In the genomic region with DNA sequence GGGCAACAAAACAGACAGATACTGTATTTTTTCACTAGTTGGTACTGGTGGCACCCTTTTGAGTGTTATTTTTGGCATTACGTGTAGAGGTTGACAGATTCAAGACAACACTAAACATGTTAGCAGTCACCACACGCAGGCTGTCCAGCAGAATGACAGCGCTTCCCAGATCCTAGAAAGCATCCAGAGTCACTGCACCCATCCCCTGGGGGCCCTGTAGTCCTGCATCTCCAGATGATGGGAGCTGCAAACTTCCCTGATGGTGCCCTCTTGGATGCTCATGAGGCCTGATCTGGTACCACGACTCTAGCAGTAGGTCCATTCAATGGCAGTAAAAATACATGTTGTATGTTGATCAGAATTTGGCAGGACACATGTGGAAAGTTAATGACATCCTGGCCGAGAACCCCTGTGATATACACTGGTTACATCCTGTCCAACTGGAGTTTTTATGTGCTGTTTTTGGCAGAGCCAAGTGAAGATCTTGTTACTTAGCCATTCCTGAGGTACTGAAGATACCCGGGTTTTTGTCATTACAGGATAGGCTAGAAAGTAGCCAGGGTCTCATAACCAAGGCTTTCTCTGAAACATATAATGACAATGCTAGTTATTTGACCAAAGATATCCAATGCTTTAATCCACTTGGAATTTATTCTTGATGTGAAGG, we compare ENCODE assay signal across 9 cellular contexts. TPM values are rescaled to one million over a fixed set of nuclear protein-coding genes. Genes with fewer than 3 reads are reported as not detected.
DNase-seq lines count a peak whose midpoint lies in the region; ATAC-seq and TF ChIP-seq lines count a peak whose summit lies in the region.
"Had no signal": no experiment of that assay in that cellular context is flagged by ENCODE, and none has a peak within 500 bp of the region (broad histone marks: within the 10 kb centered on the region; RNA-seq: fewer than 3 reads in every experiment).

No MANE protein-coding gene starts in this region.

- peaks cover 31% of the 10 kb centered on the region for H3K79me2 ChIP-seq in Karpas-422 (ENCODE audit: low read length)

- no peaks in the 10 kb centered on the region for H3K27me3 Mint-ChIP-seq in nephron progenitor cell (ENCODE audit: low read depth, poor library complexity)

- peak overlapping the region; percentile 80 for H3K4me2 ChIP-seq in BLaER1
- peak overlapping the region; percentile 73 for H3K4me2 ChIP-seq in Karpas-422 (ENCODE audit: low read depth, low read length, poor library complexity, severe bottlenecking)

- DNase-seq in Karpas-422: no peak
- DNase-seq in dermis microvascular lymphatic vessel endothelial cell (ENCODE audit: low read depth in 2 of 2): peak; percentile 60 to 81
- DNase-seq in nephron progenitor cell: no peak
- DNase-seq in nucleus accumbens (lab: John Stamatoyannopoulos, UW): no peak
- DNase-seq in NCI-H2029 treated with DMSO at 0.1 percent for 48 hours (lab: John Stamatoyannopoulos, UW): no peak
- DNase-seq: hippocampal formation had no signal

- H3K36me3 Mint-ChIP-seq in nephron progenitor cell (ENCODE audit: low read depth): peaks cover 10% of the 10 kb centered on the region

- no peak overlapping the region for H2AFZ ChIP-seq in Karpas-422 (ENCODE audit: low read length)

- peaks cover 72% of the 10 kb centered on the region for H3K4me1 Mint-ChIP-seq in nephron progenitor cell

- peaks cover 9% of the 10 kb centered on the region for H3K9me3 ChIP-seq in BLaER1
- H3K9me3 ChIP-seq in Karpas-422 (ENCODE audit: low read length): no peaks in the 10 kb centered on the region

- H4K20me1 ChIP-seq in BLaER1: peaks cover 25% of the 10 kb centered on the region
- peaks cover 8% of the 10 kb centered on the region; the same call in 1 of the 2 replicates for H4K20me1 ChIP-seq in Karpas-422 (ENCODE audit: insufficient read depth, low read depth, low read length)

- H3K36me3 ChIP-seq in BLaER1 (no peaks in the 10 kb centered on the region), Karpas-422 (ENCODE audit: insufficient read depth, low read length) (no peaks in the 10 kb centered on the region)

- H3K9me3 Mint-ChIP-seq in nephron progenitor cell: peaks cover 14% of the 10 kb centered on the region

- peaks cover 33% of the 10 kb centered on the region for H3K4me1 ChIP-seq in BLaER1
- peaks cover 26% of the 10 kb centered on the region for H3K4me1 ChIP-seq in Karpas-422 (ENCODE audit: low read length)

- no peak overlapping the region for H3K27ac ChIP-seq in BLaER1
- no peak overlapping the region for H3K27ac ChIP-seq in Karpas-422 (ENCODE audit: low read length)

- H3K9ac ChIP-seq in BLaER1 (no peak overlapping the region), Karpas-422 (ENCODE audit: low read length) (peak overlapping the region; percentile 75)

- H3K27me3 ChIP-seq in BLaER1: no peaks in the 10 kb centered on the region
- no peaks in the 10 kb centered on the region for H3K27me3 ChIP-seq in Karpas-422 (ENCODE audit: low read length)

- H3K27ac Mint-ChIP-seq in nephron progenitor cell: peak overlapping the region; percentile 79

- no peaks in the 10 kb centered on the region for H3K9me2 ChIP-seq in Karpas-422 (replicated peaks; ENCODE audit: insufficient read depth, low read length)

- peak overlapping the region; percentile 85 for H3K4me3 Mint-ChIP-seq in nephron progenitor cell

- ATAC-seq in GM19452 (IDR thresholded peaks at IDR 0.05; ENCODE audit: unreplicated experiment) (no peak), GM18867 (IDR thresholded peaks at IDR 0.05; ENCODE audit: unreplicated experiment) (no peak)

- H3K4me3 ChIP-seq in BLaER1 (no peak overlapping the region), Karpas-422 (ENCODE audit: low read length) (peak overlapping the region; percentile 61)

- TF ChIP-seq CTCF in nephron progenitor cell (IDR thresholded peaks at IDR 0.05): no peak

RNA-seq across cellular contexts. Expression of gene ABL1, which starts 1.6 kb away (rescaled TPM):
- total RNA-seq in Karpas-422 (2014; rRNA removed; shearing (Covaris generic); ENCODE audit: low replicate concordance): 9.9 and 21.5 TPM in 2 replicates
- 21.8 and 38.3 TPM in 2 replicates for total RNA-seq in dermis microvascular lymphatic vessel endothelial cell

Comparison
In these comparisons a context has a peak if more than half of its experiments do, and no peak if none do; other contexts are left out.
1. DNase-seq: peak in dermis microvascular lymphatic vessel endothelial cell (2 of 2); none in Karpas-422 (single experiment), nephron progenitor cell (single experiment), nucleus accumbens (0 of 56) and NCI-H2029 treated with DMSO at 0.1 percent for 48 hours (single experiment).